22 cellular contexts compared by ENCODE assay signal in genomic region chr13:111790621-111791020, GRCh38.
A peak's percentile ranks its signal among the peaks of the same experiment; 100 is the strongest.
DNase-seq lines count a peak whose midpoint lies in the region; ATAC-seq, FAIRE-seq and TF ChIP-seq lines count a peak whose summit lies in the region.
"Had no signal": no experiment of that assay in that cellular context is flagged by ENCODE, and none has a peak within 500 bp of the region (broad histone marks: within the 10 kb centered on the region; RNA-seq: fewer than 3 reads in every experiment).

No MANE protein-coding gene starts in this region.

- H2BK5ac ChIP-seq in IMR-90 (ENCODE audit: low read depth, low read length, poor library complexity, severe bottlenecking) (peak overlapping the region; percentile 65), neuronal stem cell (ENCODE audit: low read length) (no peak overlapping the region)

- no peak overlapping the region for H4K91ac ChIP-seq in IMR-90 (ENCODE audit: insufficient read depth, low read depth, low read length)
- no peak overlapping the region for H4K91ac ChIP-seq in neuronal stem cell (ENCODE audit: low read depth, low read length, poor library complexity)

- H3K4me1 ChIP-seq in IMR-90 (ENCODE audit: control insufficient read depth, insufficient read depth, low read length) (no peaks in the 10 kb centered on the region), neuronal stem cell (ENCODE audit: control insufficient read depth in 2 of 2, insufficient read depth in 1 of 2, low read depth in 1 of 2, low read length in 2 of 2) (no peaks in the 10 kb centered on the region)
- H3K4me1 ChIP-seq: BLaER1, Caco-2, HAP-1, SJCRH30 had no signal

- no peak overlapping the region for H3K56ac ChIP-seq in IMR-90 (ENCODE audit: extremely low read depth, insufficient read depth, low read length)

- TF ChIP-seq RAD21 in IMR-90 (IDR thresholded peaks at IDR 0.05; ENCODE audit: low read length) = no peak

- POLR2A ChIA-PET in IMR-90 (lab: Charles Lee; ENCODE audit: unreplicated experiment) = no interaction called here

- H3K36me3 ChIP-seq in IMR-90 (ENCODE audit: control insufficient read depth, insufficient read depth, low read length) = no peaks in the 10 kb centered on the region
- no peaks in the 10 kb centered on the region for H3K36me3 ChIP-seq in neuronal stem cell (replicated peaks in 1 of 2; ENCODE audit: control insufficient read depth in 2 of 2, insufficient read depth in 2 of 2, low read length in 2 of 2)
- H3K36me3 ChIP-seq: BLaER1, HAP-1, SJCRH30 had no signal

- DNase-seq in IMR-90 (no peak), coronary artery (ENCODE audit: low spot score) (peak; percentile 33), neuronal stem cell (ENCODE audit: low spot score) (no peak), ureter (ENCODE audit: low spot score) (peak; percentile 5), D721Med (ENCODE audit: insufficient read length, low spot score) (no peak), NCI-H226 (no peak)
- DNase-seq: Caco-2; CD4-positive, alpha-beta T cell; DND-41; GM23248; NCI-H1694; NCI-H2081 treated with DMSO at 0.1 percent for 48 hours; NCI-H2171 treated with DMSO at 0.1 percent for 48 hours; NCI-H446; SJCRH30 had no signal

- no peak overlapping the region for H2AK9ac ChIP-seq in IMR-90 (replicated peaks; ENCODE audit: low read depth, low read length, poor library complexity)

- WGBS in IMR-90 (ENCODE audit: extremely low coverage in 2 of 2, insufficient read length in 1 of 2), 2 experiments = 82% methylated on average over 4 of the region's 5 CpGs; no CpG with 5 or more reads in 1 of the 2 experiments
- no CpG with 5 or more reads among the region's 5 CpGs for WGBS in neuronal stem cell (ENCODE audit: extremely low coverage in 2 of 2, insufficient read length in 2 of 2, insufficient replicate concordance in 1 of 2), 2 donors

- H3K4me2 ChIP-seq in IMR-90 (ENCODE audit: low read depth, low read length) (no peak overlapping the region), neuronal stem cell (ENCODE audit: insufficient read depth, low read length, poor library complexity, severe bottlenecking) (no peak overlapping the region)
- H3K4me2 ChIP-seq: BLaER1, KMS-11 had no signal

- H2BK120ac ChIP-seq in IMR-90 (ENCODE audit: low read depth, low read length) = no peak overlapping the region
- no peak overlapping the region for H2BK120ac ChIP-seq in neuronal stem cell (ENCODE audit: low read depth, low read length)

- H3K14ac ChIP-seq in IMR-90 (replicated peaks; ENCODE audit: low read depth, low read length) (no peak overlapping the region), neuronal stem cell (ENCODE audit: low read length) (no peak overlapping the region)

- H2AK5ac ChIP-seq in IMR-90 (ENCODE audit: low read depth, low read length) = no peak overlapping the region
- H2AK5ac ChIP-seq in neuronal stem cell (ENCODE audit: low read depth, low read length) = no peak overlapping the region

- H3K27ac ChIP-seq in IMR-90 (ENCODE audit: insufficient read depth, low read length) (no peak overlapping the region), coronary artery (no peak overlapping the region), neuronal stem cell (replicated peaks; ENCODE audit: low read length) (no peak overlapping the region)
- H3K27ac ChIP-seq: BLaER1, GM23248, HL-60, KMS-11, SJCRH30 had no signal

- H2BK12ac ChIP-seq in neuronal stem cell (ENCODE audit: low read length) = no peak overlapping the region

- no peak for TF ChIP-seq POLR2A in IMR-90 (IDR thresholded peaks at IDR 0.05; ENCODE audit: low read depth, low read length)

- in situ Hi-C loops in IMR-90 (cut with MboI; ENCODE audit: low sequenced_read_pairs) = no loop called here

- H3K9me3 ChIP-seq in IMR-90 (ENCODE audit: control insufficient read depth, insufficient read depth, low read length) (peaks cover 16% of the 10 kb centered on the region), neuronal stem cell (replicated peaks in 1 of 2; ENCODE audit: control insufficient read depth in 2 of 2, insufficient read depth in 1 of 2, low read depth in 1 of 2, low read length in 2 of 2) (no peaks in the 10 kb centered on the region)
- H3K9me3 ChIP-seq: BLaER1, HAP-1, SJCRH30 had no signal

- H2AFZ ChIP-seq in IMR-90 (replicated peaks; ENCODE audit: low read length, poor library complexity) (no peak overlapping the region), neuronal stem cell (ENCODE audit: low read length) (no peak overlapping the region)
- H2AFZ ChIP-seq: GM23248 had no signal

- dilution Hi-C loops in IMR-90 (cut with HindIII; ENCODE audit: low sequenced_read_pairs, unreplicated experiment) = no loop called here

- H3K18ac ChIP-seq in IMR-90 (ENCODE audit: low read depth, low read length) (no peak overlapping the region), neuronal stem cell (ENCODE audit: low read length) (no peak overlapping the region)

- H4K8ac ChIP-seq in IMR-90 (ENCODE audit: low read depth in 2 of 2, low read length in 2 of 2) (no peak overlapping the region), neuronal stem cell (ENCODE audit: low read depth, low read length) (no peak overlapping the region)

- CTCF ChIA-PET in IMR-90 (lab: Yijun Ruan, JAX) = no interaction called here

- no peak overlapping the region for H3K4ac ChIP-seq in IMR-90 (ENCODE audit: low read depth, low read length)
- peak overlapping the region; percentile 56 for H3K4ac ChIP-seq in neuronal stem cell (ENCODE audit: low read length)

- H3K9ac ChIP-seq in IMR-90 (ENCODE audit: low read depth, low read length) = no peak overlapping the region
- H3K9ac ChIP-seq in neuronal stem cell (ENCODE audit: low read depth, low read length, poor library complexity) = no peak overlapping the region
- H3K9ac ChIP-seq: BLaER1, GM23248, KMS-11 had no signal

- H3K23ac ChIP-seq in IMR-90 (ENCODE audit: low read depth, low read length) (no peak overlapping the region), neuronal stem cell (ENCODE audit: low read depth, low read length, poor library complexity) (no peak overlapping the region)

- no peaks in the 10 kb centered on the region for H3K9me1 ChIP-seq in IMR-90 (ENCODE audit: insufficient read depth, low read length)

- ATAC-seq in IMR-90 (ENCODE audit: low read depth) (no peak), SK-N-SH treated with all-trans-retinoic acid at 6 μM for 48 hours (no peak)
- ATAC-seq: GM12878 had no signal

- H4K20me1 ChIP-seq in IMR-90 (ENCODE audit: insufficient read depth, low read length) = no peaks in the 10 kb centered on the region
- H4K20me1 ChIP-seq: BLaER1 had no signal

- no TSS peak for BruUV-seq in IMR-90 (replicated peaks; lab: Mats Ljungman, UMichigan)

- H3K4me3 ChIP-seq in IMR-90 (ENCODE audit: insufficient read depth, low read depth, low read length) = no peak overlapping the region
- H3K4me3 ChIP-seq in coronary artery = no peak overlapping the region
- H3K4me3 ChIP-seq in neuronal stem cell (ENCODE audit: low read length in 2 of 2) = peak overlapping the region in 1 of 2 donors; percentile 4
- H3K4me3 ChIP-seq: BLaER1, GM12878, GM23248, HAP-1, SJCRH30 had no signal

- no peak overlapping the region for H4K5ac ChIP-seq in IMR-90 (ENCODE audit: low read depth, low read length)

- H3K79me1 ChIP-seq in IMR-90 (ENCODE audit: low read depth in 1 of 2, low read length in 2 of 2) (no peaks in the 10 kb centered on the region), neuronal stem cell (ENCODE audit: low read depth, low read length) (no peaks in the 10 kb centered on the region)

- intact Hi-C loops in IMR-90 (cut with micrococcal nuclease) = no loop called here

- no peak overlapping the region for H2BK15ac ChIP-seq in IMR-90 (ENCODE audit: low read depth, low read length)
- no peak overlapping the region for H2BK15ac ChIP-seq in neuronal stem cell (ENCODE audit: low read length)

- FAIRE-seq in D721Med (lab: Jason Lieb, UNC) = no peak
- FAIRE-seq: GM12878, RCC 7860 had no signal

- no peak overlapping the region for H2BK20ac ChIP-seq in IMR-90 (ENCODE audit: low read depth, low read length)

- TF ChIP-seq CTCF in IMR-90 (conservative IDR thresholded peaks at IDR 0.05; ENCODE audit: low read depth, low read length) (no peak), coronary artery (IDR thresholded peaks at IDR 0.05) (no peak), D721Med (IDR thresholded peaks at IDR 0.05; ENCODE audit: insufficient read depth, missing control alignments) (no peak)

- H3K27me3 ChIP-seq in IMR-90 (ENCODE audit: control insufficient read depth, insufficient read depth, low read length) (no peaks in the 10 kb centered on the region), neuronal stem cell (ENCODE audit: control insufficient read depth in 3 of 3, insufficient read depth in 3 of 3, low read depth in 1 of 3, low read length in 3 of 3) (peaks cover 0 to 3% (median 0%) of the 10 kb centered on the region in 3 experiments)
- H3K27me3 ChIP-seq: BLaER1, SJCRH30 had no signal

TF ChIP-seq in IMR-90, 13 proteins besides CTCF, POLR2A, EP300 and RAD21 (continues in another document):
- TF ChIP-seq SMC3 (IDR thresholded peaks at IDR 0.05; ENCODE audit: low read depth, low read length) (no peak), MAFK (IDR thresholded peaks at IDR 0.05; ENCODE audit: low read depth, low read length) (no peak), RFX5 (IDR thresholded peaks at IDR 0.05; ENCODE audit: low read depth, low read length) (no peak)
- TF ChIP-seq, protein P1, sequence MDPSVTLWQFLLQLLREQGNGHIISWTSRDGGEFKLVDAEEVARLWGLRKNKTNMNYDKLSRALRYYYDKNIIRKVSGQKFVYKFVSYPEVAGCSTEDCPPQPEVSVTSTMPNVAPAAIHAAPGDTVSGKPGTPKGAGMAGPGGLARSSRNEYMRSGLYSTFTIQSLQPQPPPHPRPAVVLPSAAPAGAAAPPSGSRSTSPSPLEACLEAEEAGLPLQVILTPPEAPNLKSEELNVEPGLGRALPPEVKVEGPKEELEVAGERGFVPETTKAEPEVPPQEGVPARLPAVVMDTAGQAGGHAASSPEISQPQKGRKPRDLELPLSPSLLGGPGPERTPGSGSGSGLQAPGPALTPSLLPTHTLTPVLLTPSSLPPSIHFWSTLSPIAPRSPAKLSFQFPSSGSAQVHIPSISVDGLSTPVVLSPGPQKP (IDR thresholded peaks at IDR 0.05; ENCODE audit: borderline replicate concordance, low read depth, low read length) = no peak

TF ChIP-seq in SK-N-SH treated with all-trans-retinoic acid at 6 μM for 48 hours, 23 proteins besides CTCF, POLR2A, EP300 and RAD21 (continues in another document):
- TF ChIP-seq, protein P2, sequence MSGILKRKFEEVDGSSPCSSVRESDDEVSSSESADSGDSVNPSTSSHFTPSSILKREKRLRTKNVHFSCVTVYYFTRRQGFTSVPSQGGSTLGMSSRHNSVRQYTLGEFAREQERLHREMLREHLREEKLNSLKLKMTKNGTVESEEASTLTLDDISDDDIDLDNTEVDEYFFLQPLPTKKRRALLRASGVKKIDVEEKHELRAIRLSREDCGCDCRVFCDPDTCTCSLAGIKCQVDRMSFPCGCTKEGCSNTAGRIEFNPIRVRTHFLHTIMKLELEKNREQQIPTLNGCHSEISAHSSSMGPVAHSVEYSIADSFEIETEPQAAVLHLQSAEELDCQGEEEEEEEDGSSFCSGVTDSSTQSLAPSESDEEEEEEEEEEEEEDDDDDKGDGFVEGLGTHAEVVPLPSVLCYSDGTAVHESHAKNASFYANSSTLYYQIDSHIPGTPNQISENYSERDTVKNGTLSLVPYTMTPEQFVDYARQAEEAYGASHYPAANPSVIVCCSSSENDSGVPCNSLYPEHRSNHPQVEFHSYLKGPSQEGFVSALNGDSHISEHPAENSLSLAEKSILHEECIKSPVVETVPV (CRISPR knock-in tag; IDR thresholded peaks at IDR 0.05) = no peak
- no peak for TF ChIP-seq ESRRG (CRISPR knock-in tag; IDR thresholded peaks at IDR 0.05)

Comparison
In these comparisons a context has a peak if more than half of its experiments do, and no peak if none do; other contexts are left out.
1. DNase-seq: peak in coronary artery (single experiment) and ureter (single experiment); none in IMR-90 (single experiment), neuronal stem cell (single experiment), D721Med (single experiment) and NCI-H226 (single experiment).